13 cellular contexts compared by ENCODE assay signal in the genomic region with DNA sequence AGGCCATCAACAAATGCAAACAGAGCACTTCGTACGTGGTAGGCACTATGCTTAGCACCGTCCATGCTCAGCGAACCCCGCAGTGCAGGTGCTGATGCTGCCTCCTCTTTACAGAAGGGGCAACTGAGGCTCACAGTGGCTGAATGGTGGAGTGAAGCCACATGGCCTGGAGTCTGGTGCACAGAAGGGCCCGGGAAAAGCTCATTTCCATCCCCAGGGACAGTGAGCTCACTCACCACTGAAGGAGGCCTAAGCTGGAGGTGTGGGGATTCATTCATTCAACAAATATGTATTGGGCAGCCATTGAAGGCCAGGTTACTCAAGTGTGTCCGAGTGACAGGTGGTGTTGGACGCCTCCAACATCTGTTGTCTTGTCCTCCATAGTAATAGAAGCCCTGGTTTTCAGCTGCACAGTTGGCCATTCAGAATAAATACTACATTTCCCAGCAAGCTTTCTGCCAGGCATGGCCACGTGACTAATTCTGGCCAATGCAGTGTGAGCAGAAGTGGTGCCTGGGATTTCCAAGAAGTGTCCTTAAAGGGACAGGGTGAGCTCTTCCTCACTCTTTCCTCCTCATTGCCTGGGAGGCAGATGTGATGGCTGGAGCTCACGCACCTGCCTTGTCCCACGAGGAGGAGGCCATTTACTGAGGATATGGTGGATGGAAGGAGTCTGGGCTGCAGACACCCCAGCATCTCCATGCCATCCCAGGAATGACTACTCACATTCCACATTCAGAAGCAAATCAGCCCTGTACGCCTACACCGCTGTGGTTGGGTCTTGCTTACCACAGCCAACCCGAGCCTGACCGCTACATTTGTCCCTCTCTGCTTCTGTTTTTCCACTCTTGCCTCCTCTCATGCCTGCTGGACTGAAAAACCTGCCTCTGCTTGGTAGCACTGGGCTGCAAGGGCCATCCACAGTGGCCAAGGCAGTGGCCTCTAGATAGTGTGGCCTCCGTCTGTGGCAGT. TPM values are rescaled to one million over a fixed set of nuclear protein-coding genes. Genes with fewer than 3 reads are reported as not detected.
A peak's percentile ranks its signal among the peaks of the same experiment; 100 is the strongest.
DNase-seq lines count a peak whose midpoint lies in the region; ATAC-seq lines count a peak whose summit lies in the region.
"Had no signal": no experiment of that assay in that cellular context is flagged by ENCODE, and none has a peak within 500 bp of the region (broad histone marks: within the 10 kb centered on the region; RNA-seq: fewer than 3 reads in every experiment).

No MANE protein-coding gene starts in this region.

- H3K36me3 Mint-ChIP-seq in activated T-helper 2 cell treated with anti-CD3 and anti-CD28 coated beads, Interferon-gamma antibody, Interleukin-2, Interleukin-4, amounts not matched to agents 10 μg/mL and 5 μg/mL and 100 μg/mL, durations not matched to agents 14 hours and 24 hours and 36 hours (ENCODE audit: low read depth): no peaks in the 10 kb centered on the region
- H3K36me3 Mint-ChIP-seq: immature natural killer cell; natural killer cell treated with Interleukin-12 subunit alpha and Interleukin-12 subunit beta and Interleukin-15 and Interleukin-18, amount 100 ng/mL, for 72 hours; T-cell had no signal

- no peak overlapping the region for H3K27ac ChIP-seq in SJCRH30

- H3K4me1 Mint-ChIP-seq in activated T-helper 2 cell treated with anti-CD3 and anti-CD28 coated beads, Interferon-gamma antibody, Interleukin-2, Interleukin-4, amounts not matched to agents 10 μg/mL and 5 μg/mL and 100 μg/mL, durations not matched to agents 14 hours and 24 hours and 36 hours (ENCODE audit: low read depth): no peaks in the 10 kb centered on the region
- H3K4me1 Mint-ChIP-seq: immature natural killer cell, T-cell had no signal

- H3K4me3 ChIP-seq in SJCRH30: no peak overlapping the region

- no peaks in the 10 kb centered on the region for H3K9me3 ChIP-seq in SJCRH30 (replicated peaks)

- no peaks in the 10 kb centered on the region for H3K9me3 Mint-ChIP-seq in activated T-helper 2 cell treated with anti-CD3 and anti-CD28 coated beads, Interferon-gamma antibody, Interleukin-2, Interleukin-4, amounts not matched to agents 10 μg/mL and 5 μg/mL and 100 μg/mL, durations not matched to agents 14 hours and 24 hours and 36 hours
- H3K9me3 Mint-ChIP-seq: immature natural killer cell; natural killer cell treated with Interleukin-12 subunit alpha and Interleukin-12 subunit beta and Interleukin-15 and Interleukin-18, amount 100 ng/mL, for 72 hours; T-cell had no signal

- H3K4me1 ChIP-seq in SJCRH30: no peaks in the 10 kb centered on the region

- intact Hi-C loops in activated T-helper 2 cell treated with anti-CD3 and anti-CD28 coated beads, Interferon-gamma antibody, Interleukin-2, Interleukin-4, amounts not matched to agents 10 μg/mL and 5 μg/mL and 100 μg/mL, durations not matched to agents 14 hours and 24 hours and 36 hours (cut with micrococcal nuclease): no loop called here

- DNase-seq in EH (ENCODE audit: low read depth) (peak; percentile 34), HT-29 (ENCODE audit: low spot score) (peak; percentile 30), SJCRH30 (peak; percentile 33 to 47), hepatic stellate cell (ENCODE audit: low spot score) (peak; percentile 41), NCI-H2196 (lab: John Stamatoyannopoulos, UW; ENCODE audit: unreplicated experiment) (no peak)
- DNase-seq in activated T-helper 2 cell treated with anti-CD3 and anti-CD28 coated beads, Interferon-gamma antibody, Interleukin-2, Interleukin-4, amounts not matched to agents 10 μg/mL and 5 μg/mL and 100 μg/mL, durations not matched to agents 14 hours and 24 hours and 36 hours (ENCODE audit: low spot score): no peak
- DNase-seq: DND-41, immature natural killer cell, KG1, T-cell had no signal

- no peaks in the 10 kb centered on the region for H3K27me3 ChIP-seq in SJCRH30

- H3K27me3 Mint-ChIP-seq in activated T-helper 2 cell treated with anti-CD3 and anti-CD28 coated beads, Interferon-gamma antibody, Interleukin-2, Interleukin-4, amounts not matched to agents 10 μg/mL and 5 μg/mL and 100 μg/mL, durations not matched to agents 14 hours and 24 hours and 36 hours (ENCODE audit: low read depth): no peaks in the 10 kb centered on the region

- H3K36me3 ChIP-seq in SJCRH30: no peaks in the 10 kb centered on the region

- ATAC-seq in GM21360 (IDR thresholded peaks at IDR 0.05; ENCODE audit: unreplicated experiment): no peak
- ATAC-seq: natural killer cell treated with Interleukin-12 subunit alpha and Interleukin-12 subunit beta and Interleukin-15 and Interleukin-18, amount 100 ng/mL, for 72 hours; T-cell had no signal

- H3K27ac Mint-ChIP-seq in activated T-helper 2 cell treated with anti-CD3 and anti-CD28 coated beads, Interferon-gamma antibody, Interleukin-2, Interleukin-4, amounts not matched to agents 10 μg/mL and 5 μg/mL and 100 μg/mL, durations not matched to agents 14 hours and 24 hours and 36 hours: no peak overlapping the region
- H3K27ac Mint-ChIP-seq: immature natural killer cell; natural killer cell treated with Interleukin-12 subunit alpha and Interleukin-12 subunit beta and Interleukin-15 and Interleukin-18, amount 100 ng/mL, for 72 hours; T-cell had no signal

- H3K4me3 Mint-ChIP-seq in activated T-helper 2 cell treated with anti-CD3 and anti-CD28 coated beads, Interferon-gamma antibody, Interleukin-2, Interleukin-4, amounts not matched to agents 10 μg/mL and 5 μg/mL and 100 μg/mL, durations not matched to agents 14 hours and 24 hours and 36 hours (ENCODE audit: low read depth): no peak overlapping the region
- H3K4me3 Mint-ChIP-seq: immature natural killer cell; natural killer cell treated with Interleukin-12 subunit alpha and Interleukin-12 subunit beta and Interleukin-15 and Interleukin-18, amount 100 ng/mL, for 72 hours; T-cell had no signal

RNA-seq across cellular contexts. Expression of a gene that starts 2.3 kb away (rescaled TPM):
- not detected in 2 replicates for total RNA-seq in HT-29 (2014; rRNA removed; shearing (Covaris generic))
- total RNA-seq in SJCRH30 (2014; rRNA removed; shearing (Covaris generic)): not detected in 2 replicates
- not detected in 2 replicates for total RNA-seq in activated T-helper 2 cell treated with anti-CD3 and anti-CD28 coated beads, Interferon-gamma antibody, Interleukin-2, Interleukin-4, amounts not matched to agents 10 μg/mL and 5 μg/mL and 100 μg/mL, durations not matched to agents 14 hours and 24 hours and 36 hours
- total RNA-seq: natural killer cell treated with Interleukin-12 subunit alpha and Interleukin-12 subunit beta and Interleukin-15 and Interleukin-18, amount 100 ng/mL, for 72 hours; NCI-H460; T-cell had no signal

Comparison
In these comparisons a context has a peak if more than half of its experiments do, and no peak if none do; other contexts are left out.
1. DNase-seq: peak in EH (single experiment), HT-29 (single experiment), SJCRH30 (2 of 2) and hepatic stellate cell (single experiment); none in activated T-helper 2 cell treated with anti-CD3 and anti-CD28 coated beads, Interferon-gamma antibody, Interleukin-2, Interleukin-4, amounts not matched to agents 10 μg/mL and 5 μg/mL and 100 μg/mL, durations not matched to agents 14 hours and 24 hours and 36 hours (single experiment) and NCI-H2196 (single experiment).